In the genomic region with DNA sequence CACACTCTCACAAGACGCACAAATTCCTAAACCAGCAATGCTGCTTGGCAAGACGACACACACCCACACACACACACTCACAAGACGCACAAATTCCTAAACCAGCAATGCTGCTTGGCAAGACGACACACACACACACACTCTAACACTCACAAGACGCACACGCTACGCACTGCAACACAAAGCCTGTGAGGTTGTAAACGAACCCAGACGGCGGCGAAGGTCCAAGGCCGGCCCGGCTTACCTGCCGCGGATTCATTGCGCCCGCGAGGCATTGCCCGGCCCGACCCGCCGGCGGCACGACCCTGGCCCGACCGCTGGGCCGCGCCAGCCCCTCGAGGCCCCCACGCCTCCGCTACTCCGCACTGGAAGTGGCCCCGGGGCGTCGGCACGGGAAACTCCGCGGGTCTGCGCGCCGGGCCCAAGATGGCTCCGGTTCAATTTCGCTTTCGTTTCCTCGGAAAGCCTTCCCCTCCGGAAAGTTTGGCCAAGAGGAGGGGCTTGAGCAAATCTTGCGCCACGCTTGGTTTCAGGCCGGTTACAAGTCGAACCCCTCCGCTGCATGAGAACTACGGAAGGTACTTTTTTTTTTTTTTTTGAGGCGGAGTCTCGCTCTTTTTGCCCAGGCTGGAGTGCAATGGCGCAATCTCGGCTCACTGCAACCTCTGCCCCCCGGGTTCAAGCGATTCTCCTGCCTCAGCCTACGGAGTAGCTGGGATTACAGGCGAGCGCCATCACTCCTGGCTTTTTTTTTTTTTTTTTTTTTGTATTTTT, we compare ENCODE assay signal across 8 cellular contexts. TPM values are rescaled to one million over a fixed set of nuclear protein-coding genes. Genes with fewer than 3 reads are reported as not detected.
DNase-seq lines count a peak whose midpoint lies in the region; ATAC-seq and TF ChIP-seq lines count a peak whose summit lies in the region.

Gene ADAR (minus strand): TSS at position 439 of the 774 bp plus-strand sequence. CDS start 180 bp downstream, at position 259.

- WGBS in psoas muscle, 3 donors = 0% methylated on average over 54 to 61 of the region's 61 CpGs
- under 1% methylated on average over 61 of the region's 61 CpGs for WGBS in urinary bladder

- no peaks in the 10 kb centered on the region for H3K9me3 ChIP-seq in left ventricle myocardium inferior (replicated peaks)
- H3K9me3 ChIP-seq in psoas muscle = no peaks in the 10 kb centered on the region

- TF ChIP-seq CTCF in GM10248 (IDR thresholded peaks at IDR 0.05; ENCODE audit: control extremely low read depth, extremely low read depth, low read depth, missing control alignments) (no peak), left ventricle myocardium inferior (IDR thresholded peaks at IDR 0.05; ENCODE audit: borderline replicate concordance) (no peak), psoas muscle (IDR thresholded peaks at IDR 0.05) (no peak)

- peaks cover 29% of the 10 kb centered on the region for H3K36me3 Mint-ChIP-seq in T-helper 1 cell treated with Interleukin-12 subunit alpha and Interleukin-12 subunit beta and Interleukin-4 antibody, amounts not matched to agents 30 μg/mL and 1 μg/mL, for 36 hours (ENCODE audit: low read depth)

- H3K4me3 Mint-ChIP-seq in T-helper 1 cell treated with Interleukin-12 subunit alpha and Interleukin-12 subunit beta and Interleukin-4 antibody, amounts not matched to agents 30 μg/mL and 1 μg/mL, for 36 hours = peak within 1 kb of the TSS; percentile 97

- CTCF ChIA-PET in GM10248 (lab: Yijun Ruan, JAX) = interaction anchor here (0.8 to 3.1 kb wide), 6 partner anchors 10 to 48 kb away, joined by 3 to 13 read pairs (median 3); no protein-coding TSS in a partner anchor

- H3K27ac Mint-ChIP-seq in T-helper 1 cell treated with Interleukin-12 subunit alpha and Interleukin-12 subunit beta and Interleukin-4 antibody, amounts not matched to agents 30 μg/mL and 1 μg/mL, for 36 hours = peak within 1 kb of the TSS; percentile 97

- H3K4me1 ChIP-seq in left ventricle myocardium inferior = peaks cover 73% of the 10 kb centered on the region
- H3K4me1 ChIP-seq in psoas muscle = peaks cover 13% of the 10 kb centered on the region
- peaks cover 1% of the 10 kb centered on the region for H3K4me1 ChIP-seq in urinary bladder (ENCODE audit: insufficient read depth)

- peaks cover 54% of the 10 kb centered on the region for H3K4me1 Mint-ChIP-seq in T-helper 1 cell treated with Interleukin-12 subunit alpha and Interleukin-12 subunit beta and Interleukin-4 antibody, amounts not matched to agents 30 μg/mL and 1 μg/mL, for 36 hours (ENCODE audit: low read depth)

- ATAC-seq in HG02623 (IDR thresholded peaks at IDR 0.05; ENCODE audit: unreplicated experiment) (peak; percentile 58), psoas muscle (peak; percentile 85 to 94 (median 90))

- H3K36me3 ChIP-seq in left ventricle myocardium inferior = no peaks in the 10 kb centered on the region
- H3K36me3 ChIP-seq in psoas muscle (ENCODE audit: insufficient read depth in 1 of 2, low read depth in 1 of 2) = no peaks in the 10 kb centered on the region
- H3K36me3 ChIP-seq in urinary bladder (ENCODE audit: insufficient read depth) = no peaks in the 10 kb centered on the region

- no peaks in the 10 kb centered on the region for H3K27me3 Mint-ChIP-seq in T-helper 1 cell treated with Interleukin-12 subunit alpha and Interleukin-12 subunit beta and Interleukin-4 antibody, amounts not matched to agents 30 μg/mL and 1 μg/mL, for 36 hours (ENCODE audit: low read depth)

- peak within 1 kb of the TSS; percentile 91 for H3K27ac ChIP-seq in left ventricle myocardium inferior (replicated peaks)
- peak within 1 kb of the TSS; percentile 95 for H3K27ac ChIP-seq in psoas muscle
- peak within 1 kb of the TSS; percentile 98 for H3K27ac ChIP-seq in urinary bladder (ENCODE audit: low read depth)

- POLR2A ChIA-PET in GM10248 (lab: Yijun Ruan, JAX) = interaction anchor here (0.7 kb wide), 1 partner anchor 40 kb away, joined by 5 read pairs; the partner anchor contains the start of gene CHRNB2

- H3K27me3 ChIP-seq in left ventricle myocardium inferior (ENCODE audit: low read depth) (no peaks in the 10 kb centered on the region), psoas muscle (ENCODE audit: insufficient read depth in 3 of 3, low read length in 2 of 3) (no peaks in the 10 kb centered on the region)

- no peaks in the 10 kb centered on the region for H3K9me3 Mint-ChIP-seq in T-helper 1 cell treated with Interleukin-12 subunit alpha and Interleukin-12 subunit beta and Interleukin-4 antibody, amounts not matched to agents 30 μg/mL and 1 μg/mL, for 36 hours

- DNase-seq in GM10248 (ENCODE audit: extremely low spot score) (peak; percentile 90), NCI-H1105 treated with DMSO at 0.1 percent for 48 hours (lab: John Stamatoyannopoulos, UW) (peak; percentile 80), amniotic epithelial cell (ENCODE audit: low read depth) (peak; percentile 99), left ventricle myocardium inferior (peak; percentile 90), psoas muscle (peak; percentile 89 to 94)

- intact Hi-C loops in left ventricle myocardium inferior (cut with micrococcal nuclease) = no loop called here
- intact Hi-C loops in psoas muscle (cut with DNase I) = no loop called here

- H3K4me3 ChIP-seq in left ventricle myocardium inferior (peak within 1 kb of the TSS; percentile 74), psoas muscle (peak within 1 kb of the TSS; percentile 99), urinary bladder (ENCODE audit: low read depth, low read length) (peak within 1 kb of the TSS; percentile 82)

RNA-seq across cellular contexts. Expression of gene ADAR, which starts in this region (rescaled TPM):
- total RNA-seq in left ventricle myocardium inferior = 55.8 TPM
- 10 to 100 TPM; 21.1 to 34.8 (median 25.4) TPM for total RNA-seq in psoas muscle
- polyA plus RNA-seq in psoas muscle = 10 to 100 TPM in 1 of 3 donors, 1 to 10 TPM in 2; 8.8 to 17.7 (median 9.1) TPM
- 72.1 TPM for total RNA-seq in urinary bladder
- polyA plus RNA-seq in urinary bladder = 59.1 TPM

Comparison
In these comparisons a context has a peak if more than half of its experiments do, and no peak if none do; other contexts are left out.
1. Peak in every context shown above with its lines: DNase-seq, ATAC-seq, H3K4me3 ChIP-seq and H3K27ac ChIP-seq.